Comparison of ENCODE assay signal across 32 cellular contexts in the genomic region with DNA sequence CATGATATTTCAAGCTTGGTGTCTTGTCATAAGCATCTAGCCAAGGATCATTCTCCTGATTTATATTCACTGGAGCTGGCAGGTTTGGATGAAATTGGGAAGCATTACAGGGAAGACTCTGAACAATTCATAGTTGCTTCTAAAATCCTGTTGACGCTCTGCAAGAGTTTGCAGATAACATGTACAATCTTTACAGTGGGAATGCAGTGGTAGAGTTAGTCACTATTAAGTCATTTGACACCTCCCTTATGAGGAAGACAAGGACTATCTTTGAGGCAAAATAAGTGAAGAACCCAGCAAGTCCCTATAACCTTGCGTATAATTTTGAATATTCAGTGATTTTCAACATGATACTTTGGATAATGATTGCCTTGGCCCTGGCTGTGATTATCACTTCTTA. TPM values are rescaled to one million over a fixed set of nuclear protein-coding genes. Genes with fewer than 3 reads are reported as not detected.
"Had no signal": no experiment of that assay in that cellular context is flagged by ENCODE, and none has a peak within 500 bp of the region (broad histone marks: within the 10 kb centered on the region; RNA-seq: fewer than 3 reads in every experiment).

No MANE protein-coding gene starts in this region.

- H3K27me3 Mint-ChIP-seq: activated CD4-positive, alpha-beta memory T cell treated with anti-CD3 and anti-CD28 coated beads for 36 hours; activated CD4-positive, alpha-beta T cell treated with anti-CD3 and anti-CD28 coated beads, Interleukin-2, amount 10 ng/mL, durations not matched to agents 24 days and 14 days; activated naive CD8-positive, alpha-beta T cell treated with anti-CD3 and anti-CD28 coated beads for 36 hours; natural killer cell treated with Interleukin-12 subunit alpha and Interleukin-12 subunit beta and Interleukin-15 and Interleukin-18, amount 100 ng/mL, for 72 hours had no signal

- H3K4me3 ChIP-seq: adrenal gland, esophagus muscularis mucosa, left lung, lower lobe of right lung, spleen, transverse colon had no signal

- H3K4me1 ChIP-seq: adrenal gland, esophagus muscularis mucosa, left lung, lower lobe of right lung, spleen, testis, transverse colon had no signal

- DNase-seq: activated CD4-positive, alpha-beta memory T cell treated with anti-CD3 and anti-CD28 coated beads for 36 hours; activated CD4-positive, alpha-beta T cell treated with anti-CD3 and anti-CD28 coated beads, Interleukin-2, amount 10 ng/mL, durations not matched to agents 24 days and 14 days; activated CD4-positive, CD25-positive, alpha-beta regulatory T cell treated with anti-CD3 and anti-CD28 coated beads, Interleukin-2, amount 50 U/mL, for 72 hours; activated CD8-positive, alpha-beta memory T cell treated with anti-CD3 and anti-CD28 coated beads, Interleukin-2, amount 50 U/mL, for 4 hours; activated effector memory CD4-positive, alpha-beta T cell treated with anti-CD3 and anti-CD28 coated beads, Interleukin-2, amount 50 U/mL, for 16 hours; activated naive CD4-positive, alpha-beta T cell treated with anti-CD3 and anti-CD28 coated beads for 36 hours; activated naive CD8-positive, alpha-beta T cell treated with anti-CD3 and anti-CD28 coated beads for 36 hours; activated T-cell treated with anti-CD3 and anti-CD28 coated beads, Interleukin-2, amount 50 U/mL, for 1 hour; adrenal gland; aorta; central memory CD4-positive, alpha-beta T cell; endodermal cell; foreskin melanocyte; lower lobe of right lung; posterior cingulate gyrus; spleen; stimulated activated CD4-positive, alpha-beta T cell treated with anti-CD3 and anti-CD28 coated beads, Interleukin-2, amount 100 ng/mL, for 48 hours; stimulated activated naive CD4-positive, alpha-beta T cell treated with Interleukin-2 at 50 U/mL for 16 hours; T-helper 9 cell; testis; transverse colon had no signal

- H3K9me3 ChIP-seq: adrenal gland, esophagus muscularis mucosa, left lung, lower lobe of right lung, spleen, testis, transverse colon had no signal

- H3K4me3 Mint-ChIP-seq: activated CD4-positive, alpha-beta memory T cell treated with anti-CD3 and anti-CD28 coated beads for 36 hours; activated CD4-positive, alpha-beta T cell treated with anti-CD3 and anti-CD28 coated beads, Interleukin-2, amount 10 ng/mL, durations not matched to agents 24 days and 14 days; activated naive CD4-positive, alpha-beta T cell treated with anti-CD3 and anti-CD28 coated beads for 36 hours; activated naive CD8-positive, alpha-beta T cell treated with anti-CD3 and anti-CD28 coated beads for 36 hours; activated T-helper 1 cell treated with anti-CD3 and anti-CD28 coated beads, Interleukin-12 subunit alpha, Interleukin-12 subunit beta, Interleukin-2, Interleukin-4 antibody, amounts not matched to agents 30 ng/mL and 10 ng/mL and 1 ng/mL, durations not matched to agents 14 hours and 24 hours and 36 hours; brain; endodermal cell; natural killer cell treated with Interleukin-12 subunit alpha and Interleukin-12 subunit beta and Interleukin-15 and Interleukin-18, amount 100 ng/mL, for 72 hours; T-helper 1 cell treated with Interleukin-12 subunit alpha and Interleukin-12 subunit beta and Interleukin-4 antibody, amounts not matched to agents 30 μg/mL and 1 μg/mL, for 36 hours had no signal

- H3K27ac Mint-ChIP-seq: activated CD4-positive, alpha-beta memory T cell treated with anti-CD3 and anti-CD28 coated beads for 36 hours; activated CD4-positive, alpha-beta T cell treated with anti-CD3 and anti-CD28 coated beads, Interleukin-2, amount 10 ng/mL, durations not matched to agents 24 days and 14 days; activated naive CD4-positive, alpha-beta T cell treated with anti-CD3 and anti-CD28 coated beads for 36 hours; activated naive CD8-positive, alpha-beta T cell treated with anti-CD3 and anti-CD28 coated beads for 36 hours; activated T-helper 1 cell treated with anti-CD3 and anti-CD28 coated beads, Interleukin-12 subunit alpha, Interleukin-12 subunit beta, Interleukin-2, Interleukin-4 antibody, amounts not matched to agents 30 ng/mL and 10 ng/mL and 1 ng/mL, durations not matched to agents 14 hours and 24 hours and 36 hours; brain; endodermal cell; natural killer cell treated with Interleukin-12 subunit alpha and Interleukin-12 subunit beta and Interleukin-15 and Interleukin-18, amount 100 ng/mL, for 72 hours; T-helper 1 cell treated with Interleukin-12 subunit alpha and Interleukin-12 subunit beta and Interleukin-4 antibody, amounts not matched to agents 30 μg/mL and 1 μg/mL, for 36 hours had no signal

- ATAC-seq: natural killer cell treated with Interleukin-12 subunit alpha and Interleukin-12 subunit beta and Interleukin-15 and Interleukin-18, amount 100 ng/mL, for 72 hours; right cardiac atrium had no signal

- H3K36me3 Mint-ChIP-seq: activated CD4-positive, alpha-beta memory T cell treated with anti-CD3 and anti-CD28 coated beads for 36 hours; activated naive CD8-positive, alpha-beta T cell treated with anti-CD3 and anti-CD28 coated beads for 36 hours; brain; natural killer cell treated with Interleukin-12 subunit alpha and Interleukin-12 subunit beta and Interleukin-15 and Interleukin-18, amount 100 ng/mL, for 72 hours had no signal

- H3K9me3 Mint-ChIP-seq: activated CD4-positive, alpha-beta memory T cell treated with anti-CD3 and anti-CD28 coated beads for 36 hours; activated CD4-positive, alpha-beta T cell treated with anti-CD3 and anti-CD28 coated beads, Interleukin-2, amount 10 ng/mL, durations not matched to agents 24 days and 14 days; activated naive CD4-positive, alpha-beta T cell treated with anti-CD3 and anti-CD28 coated beads for 36 hours; activated naive CD8-positive, alpha-beta T cell treated with anti-CD3 and anti-CD28 coated beads for 36 hours; activated T-helper 1 cell treated with anti-CD3 and anti-CD28 coated beads, Interleukin-12 subunit alpha, Interleukin-12 subunit beta, Interleukin-2, Interleukin-4 antibody, amounts not matched to agents 30 ng/mL and 10 ng/mL and 1 ng/mL, durations not matched to agents 14 hours and 24 hours and 36 hours; brain; natural killer cell treated with Interleukin-12 subunit alpha and Interleukin-12 subunit beta and Interleukin-15 and Interleukin-18, amount 100 ng/mL, for 72 hours; T-helper 1 cell treated with Interleukin-12 subunit alpha and Interleukin-12 subunit beta and Interleukin-4 antibody, amounts not matched to agents 30 μg/mL and 1 μg/mL, for 36 hours had no signal

- FAIRE-seq: urothelium cell line had no signal

- H3K27me3 ChIP-seq: adrenal gland, esophagus muscularis mucosa, left lung, spleen, testis, transverse colon had no signal

- H3K36me3 ChIP-seq: adrenal gland, esophagus muscularis mucosa, left lung, lower lobe of right lung, spleen, transverse colon had no signal

- H3K27ac ChIP-seq: adrenal gland, esophagus muscularis mucosa, left lung, lower lobe of right lung, spleen, testis, transverse colon had no signal

RNA-seq across cellular contexts. Expression of gene CRB1, which starts 45.3 kb away (rescaled TPM):
- total RNA-seq: activated CD4-positive, alpha-beta memory T cell treated with anti-CD3 and anti-CD28 coated beads for 36 hours; activated CD4-positive, alpha-beta T cell treated with anti-CD3 and anti-CD28 coated beads, Interleukin-2, amount 10 ng/mL, durations not matched to agents 24 days and 14 days; activated CD8-positive, alpha-beta memory T cell treated with anti-CD3 and anti-CD28 coated beads for 36 hours; activated naive CD4-positive, alpha-beta T cell treated with anti-CD3 and anti-CD28 coated beads for 36 hours; activated naive CD8-positive, alpha-beta T cell treated with anti-CD3 and anti-CD28 coated beads for 36 hours; activated T-helper 1 cell treated with anti-CD3 and anti-CD28 coated beads, Interleukin-12 subunit alpha, Interleukin-12 subunit beta, Interleukin-2, Interleukin-4 antibody, amounts not matched to agents 30 ng/mL and 10 ng/mL and 1 ng/mL, durations not matched to agents 14 hours and 24 hours and 36 hours; endodermal cell; glomerular endothelial cell; osteoblast had no signal
